Comparison of ENCODE assay signal across 16 cellular contexts in genomic region chr3:20125289-20125688, GRCh38.
A peak's percentile ranks its signal among the peaks of the same experiment; 100 is the strongest.
DNase-seq lines count a peak whose midpoint lies in the region; ATAC-seq and TF ChIP-seq lines count a peak whose summit lies in the region.
"Had no signal": no experiment of that assay in that cellular context is flagged by ENCODE, and none has a peak within 500 bp of the region (broad histone marks: within the 10 kb centered on the region; RNA-seq: fewer than 3 reads in every experiment).

No MANE protein-coding gene starts in this region.

- H3K36me3 ChIP-seq in BLaER1 treated with 17β-estradiol and CSF1 and Interleukin-3, amounts not matched to agents 10 nM and 100 nM: peaks cover 20 to 52% (median 35%) of the 10 kb centered on the region in 11 experiments
- H3K36me3 ChIP-seq in neutrophil: peaks cover 56% of the 10 kb centered on the region

- DNase-seq in progenitor cell of endocrine pancreas (ENCODE audit: low spot score, unreplicated experiment): no peak
- DNase-seq in stimulated activated CD4-positive, alpha-beta T cell treated with anti-CD3 and anti-CD28 coated beads, Interleukin-2, amount 100 ng/mL, for 24 hours: no peak
- DNase-seq: ACHN; CD8-positive, alpha-beta T cell; NCI-H1092; NCI-H146; NCI-H2081; NCI-H510A; NCI-H774 had no signal

- H3K27ac Mint-ChIP-seq in IgD-negative memory B cell: peak overlapping the region; percentile 94 to 99 (median 98)
- H3K27ac Mint-ChIP-seq in activated T-helper 17 cell treated with anti-CD3 and anti-CD28 coated beads, Interleukin-2, amount 50 U/mL, for 72 hours: peak overlapping the region; percentile 77
- no peak overlapping the region for H3K27ac Mint-ChIP-seq in progenitor cell of endocrine pancreas
- H3K27ac Mint-ChIP-seq: CD8-positive, alpha-beta T cell had no signal

- peaks cover 0 to 1% (median 0%) of the 10 kb centered on the region in 3 donors for H3K9me3 Mint-ChIP-seq in IgD-negative memory B cell
- H3K9me3 Mint-ChIP-seq in activated T-helper 17 cell treated with anti-CD3 and anti-CD28 coated beads, Interleukin-2, amount 50 U/mL, for 72 hours: no peaks in the 10 kb centered on the region
- no peaks in the 10 kb centered on the region for H3K9me3 Mint-ChIP-seq in progenitor cell of endocrine pancreas (ENCODE audit: low read depth)
- H3K9me3 Mint-ChIP-seq: CD8-positive, alpha-beta T cell had no signal

- peaks cover 11 to 17% (median 14%) of the 10 kb centered on the region in 10 experiments for H3K4me1 ChIP-seq in BLaER1 treated with 17β-estradiol and CSF1 and Interleukin-3, amounts not matched to agents 10 nM and 100 nM
- H3K4me1 ChIP-seq in neutrophil (ENCODE audit: control insufficient read depth in 1 of 2, insufficient read depth in 1 of 2, low read depth in 1 of 2, low read length in 1 of 2): peaks cover 25 to 31% of the 10 kb centered on the region in 2 experiments

- H3K4me1 Mint-ChIP-seq in IgD-negative memory B cell (peaks cover 19 to 21% (median 20%) of the 10 kb centered on the region in 3 donors), progenitor cell of endocrine pancreas (ENCODE audit: low read depth) (no peaks in the 10 kb centered on the region)
- peaks cover 6% of the 10 kb centered on the region for H3K4me1 Mint-ChIP-seq in activated T-helper 17 cell treated with anti-CD3 and anti-CD28 coated beads, Interleukin-2, amount 50 U/mL, for 72 hours

- TF ChIP-seq CTCF in neutrophil (IDR thresholded peaks at IDR 0.05) (no peak), progenitor cell of endocrine pancreas (IDR thresholded peaks at IDR 0.05; ENCODE audit: unreplicated experiment) (no peak)

- peak overlapping the region; percentile 31 to 75 (median 59) for H3K4me2 ChIP-seq in BLaER1 treated with 17β-estradiol and CSF1 and Interleukin-3, amounts not matched to agents 10 nM and 100 nM
- H3K4me2 ChIP-seq: KMS-11 had no signal

- no peaks in the 10 kb centered on the region for H3K27me3 Mint-ChIP-seq in IgD-negative memory B cell
- no peaks in the 10 kb centered on the region for H3K27me3 Mint-ChIP-seq in activated T-helper 17 cell treated with anti-CD3 and anti-CD28 coated beads, Interleukin-2, amount 50 U/mL, for 72 hours
- H3K27me3 Mint-ChIP-seq in progenitor cell of endocrine pancreas: no peaks in the 10 kb centered on the region

- no peak overlapping the region for H3K4me3 ChIP-seq in BLaER1 treated with 17β-estradiol and CSF1 and Interleukin-3, amounts not matched to agents 10 nM and 100 nM
- peak overlapping the region in 1 of 2 experiments; percentile 47 for H3K4me3 ChIP-seq in neutrophil (ENCODE audit: low read depth in 1 of 2, low read length in 1 of 2)

- H3K36me3 Mint-ChIP-seq in IgD-negative memory B cell (peaks cover 20% of the 10 kb centered on the region), progenitor cell of endocrine pancreas (ENCODE audit: insufficient read depth) (peaks cover 16% of the 10 kb centered on the region)
- peaks cover 97% of the 10 kb centered on the region for H3K36me3 Mint-ChIP-seq in activated T-helper 17 cell treated with anti-CD3 and anti-CD28 coated beads, Interleukin-2, amount 50 U/mL, for 72 hours (ENCODE audit: low read depth)

- H3K9me3 ChIP-seq in BLaER1 treated with 17β-estradiol and CSF1 and Interleukin-3, amounts not matched to agents 10 nM and 100 nM (replicated peaks in 1 of 11): no peaks in the 10 kb centered on the region
- H3K9me3 ChIP-seq in neutrophil: no peaks in the 10 kb centered on the region

- no peaks in the 10 kb centered on the region for H3K27me3 ChIP-seq in BLaER1 treated with 17β-estradiol and CSF1 and Interleukin-3, amounts not matched to agents 10 nM and 100 nM
- H3K27me3 ChIP-seq in neutrophil: no peaks in the 10 kb centered on the region

- H4K20me1 ChIP-seq in BLaER1 treated with 17β-estradiol and CSF1 and Interleukin-3, amounts not matched to agents 10 nM and 100 nM: no peaks in the 10 kb centered on the region

- ATAC-seq in activated T-helper 17 cell treated with anti-CD3 and anti-CD28 coated beads, Interleukin-2, amount 50 U/mL, for 72 hours (replicated peaks): no peak
- no peak for ATAC-seq in HG02763 (IDR thresholded peaks at IDR 0.05; ENCODE audit: unreplicated experiment)
- ATAC-seq: CD8-positive, alpha-beta T cell; Panc1 had no signal

- peak overlapping the region in 3 of 4 donors; percentile 68 to 87 (median 68) for H3K4me3 Mint-ChIP-seq in IgD-negative memory B cell
- H3K4me3 Mint-ChIP-seq in activated T-helper 17 cell treated with anti-CD3 and anti-CD28 coated beads, Interleukin-2, amount 50 U/mL, for 72 hours: no peak overlapping the region
- H3K4me3 Mint-ChIP-seq in progenitor cell of endocrine pancreas (ENCODE audit: low read depth): no peak overlapping the region
- H3K4me3 Mint-ChIP-seq: CD8-positive, alpha-beta T cell had no signal

- H3K27ac ChIP-seq in BLaER1 treated with 17β-estradiol and CSF1 and Interleukin-3, amounts not matched to agents 10 nM and 100 nM: peak overlapping the region in 5 of 11 experiments; percentile 4 to 44 (median 30); a peak in 3 of 22 replicates
- peak overlapping the region; percentile 85 for H3K27ac ChIP-seq in neutrophil
- H3K27ac ChIP-seq: KMS-11 had no signal

- H3K9ac ChIP-seq in BLaER1 treated with 17β-estradiol and CSF1 and Interleukin-3, amounts not matched to agents 10 nM and 100 nM: no peak overlapping the region
- H3K9ac ChIP-seq: KMS-11 had no signal

Comparison
In these comparisons a context has a peak if more than half of its experiments do, and no peak if none do; other contexts are left out.
1. H3K4me3 Mint-ChIP-seq: peak in IgD-negative memory B cell (3 of 4); none in activated T-helper 17 cell treated with anti-CD3 and anti-CD28 coated beads, Interleukin-2, amount 50 U/mL, for 72 hours (single experiment) and progenitor cell of endocrine pancreas (single experiment).